Comparison of ENCODE assay signal across 9 cellular contexts in the genomic region with DNA sequence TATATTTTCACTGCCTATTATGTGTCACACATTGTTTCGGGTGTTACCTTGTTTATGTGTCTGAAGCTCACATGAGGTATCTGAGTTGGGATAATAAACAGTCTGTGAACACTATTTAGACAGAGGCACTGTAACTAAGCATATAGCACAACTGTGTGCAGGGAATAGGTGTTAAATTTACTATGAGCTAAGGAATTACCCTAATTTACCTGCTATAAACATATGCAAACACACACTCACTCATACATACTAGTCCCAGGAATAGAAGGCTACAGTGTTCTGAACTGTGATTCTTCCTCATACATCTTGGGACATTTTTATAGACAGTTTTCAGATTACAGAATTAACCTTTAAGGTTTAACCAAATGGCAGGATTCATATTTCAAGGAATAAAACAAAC.
"Had no signal": no experiment of that assay in that cellular context is flagged by ENCODE, and none has a peak within 500 bp of the region (broad histone marks: within the 10 kb centered on the region; RNA-seq: fewer than 3 reads in every experiment).

No MANE protein-coding gene starts in this region.

- DNase-seq: GM23248, GOT3, H7, H9, HCEC 1CT, HFFc6 had no signal

- H3K4me1 ChIP-seq: HAP-1 had no signal

- H3K4me3 ChIP-seq: GM23248, GM23338, HAP-1 had no signal

- H3K9me3 ChIP-seq: HAP-1 had no signal

- ATAC-seq: GM23338, HCT116 had no signal

- H3K27ac ChIP-seq: GM23248 had no signal

- H3K36me3 ChIP-seq: HAP-1 had no signal
